8 cellular contexts compared by ENCODE assay signal in genomic region chr12:7188557-7189397, GRCh38. TPM values are rescaled to one million over a fixed set of nuclear protein-coding genes. Genes with fewer than 3 reads are reported as not detected.
DNase-seq lines count a peak whose midpoint lies in the region; ATAC-seq and TF ChIP-seq lines count a peak whose summit lies in the region.

No MANE protein-coding gene starts in this region.

- peak overlapping the region; percentile 32 for H3K27ac ChIP-seq in ectodermal cell (ENCODE audit: insufficient read depth, low read depth, low read length, poor library complexity, severe bottlenecking)
- H3K27ac ChIP-seq in lower lobe of right lung, result peak overlapping the region; percentile 94

- DNase-seq in AG08395 (ENCODE audit: low spot score) (peak; percentile 74), NCI-H524 (lab: John Stamatoyannopoulos, UW) (peak; percentile 27 to 67), lower lobe of right lung (peak; percentile 80)
- peak; percentile 77 to 83 for DNase-seq in activated CD4-positive, alpha-beta T cell treated with anti-CD3 and anti-CD28 coated beads, Interleukin-2, amount 50 U/mL, for 48 hours
- peak; percentile 53 to 56 for DNase-seq in stimulated activated CD4-positive, alpha-beta T cell treated with anti-CD3 and anti-CD28 coated beads, Interleukin-4, amount 100 ng/mL, for 48 hours (ENCODE audit: low read depth in 2 of 2)

- H3K9me3 ChIP-seq in ectodermal cell (ENCODE audit: control insufficient read depth, low read length) (no peaks in the 10 kb centered on the region), lower lobe of right lung (no peaks in the 10 kb centered on the region)

- H3K36me3 ChIP-seq in ectodermal cell (ENCODE audit: control insufficient read depth, insufficient read depth, low read length), result peaks cover 10% of the 10 kb centered on the region
- peaks cover 26% of the 10 kb centered on the region for H3K36me3 ChIP-seq in lower lobe of right lung

- peak; percentile 8 for ATAC-seq in GM18873 (IDR thresholded peaks at IDR 0.05; ENCODE audit: low FRiP score, unreplicated experiment)
- ATAC-seq in HG03196 (IDR thresholded peaks at IDR 0.05; ENCODE audit: unreplicated experiment), result peak; percentile 35
- ATAC-seq in lower lobe of right lung, result peak; percentile 74 to 76

- H3K4me1 ChIP-seq in ectodermal cell (ENCODE audit: control insufficient read depth, insufficient read depth, low read length) (peaks cover 4% of the 10 kb centered on the region), lower lobe of right lung (peaks cover 28% of the 10 kb centered on the region)

- intact Hi-C loops in lower lobe of right lung (cut with DNase I), result no loop called here

- H3K4me3 ChIP-seq in ectodermal cell (ENCODE audit: insufficient read depth, low read depth, low read length), result peak overlapping the region; percentile 81
- H3K4me3 ChIP-seq in lower lobe of right lung, result peak overlapping the region; percentile 96

- peak; percentile 74 for TF ChIP-seq CTCF in lower lobe of right lung (IDR thresholded peaks at IDR 0.05)

- H3K27me3 ChIP-seq in ectodermal cell (ENCODE audit: control insufficient read depth, insufficient read depth, low read length, poor library complexity, severe bottlenecking) (no peaks in the 10 kb centered on the region), lower lobe of right lung (ENCODE audit: low read depth) (no peaks in the 10 kb centered on the region)

- 3 to 4% methylated on average over 21 of the region's 21 CpGs for whole genome bisulfite sequencing in ectodermal cell, 2 experiments

RNA-seq across cellular contexts. Expression of gene PEX5, which starts 0.7 kb away (rescaled TPM):
- 32.8 TPM for polyA plus RNA-seq in ectodermal cell (2013, experiment 1 of 4)
- 31.9 TPM for polyA plus RNA-seq in ectodermal cell (2013, experiment 2 of 4)
- 24.3 TPM for polyA plus RNA-seq in ectodermal cell (2013, experiment 3 of 4)
- 26.5 TPM for polyA plus RNA-seq in ectodermal cell (2013, experiment 4 of 4)
- total RNA-seq in lower lobe of right lung, result 47.8 TPM

RNA-seq across cellular contexts. Expression of gene CLSTN3, which starts 58.6 kb away (rescaled TPM):
- polyA plus RNA-seq in ectodermal cell (2013, experiment 1 of 4), result 32.6 TPM
- polyA plus RNA-seq in ectodermal cell (2013, experiment 2 of 4), result 45.7 TPM
- polyA plus RNA-seq in ectodermal cell (2013, experiment 3 of 4), result 37.6 TPM
- 37.2 TPM for polyA plus RNA-seq in ectodermal cell (2013, experiment 4 of 4)
- total RNA-seq in lower lobe of right lung, result 36.8 TPM

Comparison
In these comparisons a context has a peak if more than half of its experiments do, and no peak if none do; other contexts are left out.
1. Peak in every context shown above with its lines: DNase-seq, ATAC-seq, H3K4me3 ChIP-seq and H3K27ac ChIP-seq.
2. ATAC-seq: peak in every context shown above with its lines; median percentile 75 in lower lobe of right lung; 35 in HG03196; 8 in GM18873.